Comparison of ENCODE assay signal across 12 cellular contexts in genomic region chr20:50012282-50013263, GRCh38. TPM values are rescaled to one million over a fixed set of nuclear protein-coding genes. Genes with fewer than 3 reads are reported as not detected.
A peak's percentile ranks its signal among the peaks of the same experiment; 100 is the strongest.
DNase-seq lines count a peak whose midpoint lies in the region; ATAC-seq lines count a peak whose summit lies in the region.
"Had no signal": no experiment of that assay in that cellular context is flagged by ENCODE, and none has a peak within 500 bp of the region (broad histone marks: within the 10 kb centered on the region; RNA-seq: fewer than 3 reads in every experiment).

No MANE protein-coding gene starts in this region.

- H4K8ac ChIP-seq in trophoblast cell (ENCODE audit: low read depth, low read length) = peak overlapping the region; percentile 2

- H3K27ac Mint-ChIP-seq in activated CD8-positive, alpha-beta T cell treated with anti-CD3 and anti-CD28 coated beads, Interleukin-2, amount 10 ng/mL, durations not matched to agents 7 days and 5 days = peak overlapping the region; percentile 37
- H3K27ac Mint-ChIP-seq: HFFc6 had no signal

- POLR2A ChIA-PET in activated CD8-positive, alpha-beta T cell treated with anti-CD3 and anti-CD28 coated beads, Interleukin-2, amount 10 ng/mL, durations not matched to agents 7 days and 5 days (lab: Charles Lee) = no interaction called here

- no peak overlapping the region for H2AFZ ChIP-seq in trophoblast cell (ENCODE audit: insufficient read depth, low read length, poor library complexity)

- no peaks in the 10 kb centered on the region for H3K9me3 Mint-ChIP-seq in activated CD8-positive, alpha-beta T cell treated with anti-CD3 and anti-CD28 coated beads, Interleukin-2, amount 10 ng/mL, durations not matched to agents 7 days and 5 days (ENCODE audit: insufficient read depth)
- H3K9me3 Mint-ChIP-seq: HFFc6 had no signal

- H3K79me1 ChIP-seq in trophoblast cell (ENCODE audit: low read length) = peaks cover 41% of the 10 kb centered on the region

- H3K27me3 Mint-ChIP-seq in activated CD8-positive, alpha-beta T cell treated with anti-CD3 and anti-CD28 coated beads, Interleukin-2, amount 10 ng/mL, durations not matched to agents 7 days and 5 days (ENCODE audit: low read depth) = peaks cover 4% of the 10 kb centered on the region

- no peak overlapping the region for H3K4me3 Mint-ChIP-seq in activated CD8-positive, alpha-beta T cell treated with anti-CD3 and anti-CD28 coated beads, Interleukin-2, amount 10 ng/mL, durations not matched to agents 7 days and 5 days
- H3K4me3 Mint-ChIP-seq: HFFc6 had no signal

- ATAC-seq in activated CD8-positive, alpha-beta T cell treated with anti-CD3 and anti-CD28 coated beads, Interleukin-2, amount 10 ng/mL, durations not matched to agents 7 days and 5 days = peak; percentile 48

- no peak overlapping the region for H3K9ac ChIP-seq in trophoblast cell (ENCODE audit: low read length)

- peak overlapping the region; percentile 34 for H3K14ac ChIP-seq in trophoblast cell (ENCODE audit: low read length)

- H3K27ac ChIP-seq in trophoblast cell (ENCODE audit: low read depth, low read length) = peak overlapping the region; percentile 15
- H3K27ac ChIP-seq: brain microvascular endothelial cell had no signal

- DNase-seq in NCI-H146 (lab: John Stamatoyannopoulos, UW) (peak; percentile 48), NCI-H146 treated with DMSO at 0.1 percent for 48 hours (lab: John Stamatoyannopoulos, UW; ENCODE audit: unreplicated experiment) (no peak), KG1 (lab: John Stamatoyannopoulos, UW) (peak; percentile 52), trophoblast cell (no peak), SW480 (ENCODE audit: low spot score) (no peak)
- DNase-seq in activated CD8-positive, alpha-beta T cell treated with anti-CD3 and anti-CD28 coated beads, Interleukin-2, amount 10 ng/mL, durations not matched to agents 7 days and 5 days = no peak
- no peak for DNase-seq in effector CD8-positive, alpha-beta T cell (lab: John Stamatoyannopoulos, UW)
- DNase-seq in activated naive CD4-positive, alpha-beta T cell treated with Interleukin-2 at 50 U/mL for 16 hours = no peak
- DNase-seq: 8988T, brain microvascular endothelial cell, HFFc6, NCI-H1930 had no signal

- H3K79me2 ChIP-seq in trophoblast cell (ENCODE audit: control insufficient read depth, insufficient read depth, low read length, poor library complexity) = peaks cover 3% of the 10 kb centered on the region

- H2BK5ac ChIP-seq in trophoblast cell (ENCODE audit: low read depth, low read length, poor library complexity) = no peak overlapping the region

- no peaks in the 10 kb centered on the region for H3K36me3 Mint-ChIP-seq in activated CD8-positive, alpha-beta T cell treated with anti-CD3 and anti-CD28 coated beads, Interleukin-2, amount 10 ng/mL, durations not matched to agents 7 days and 5 days (ENCODE audit: low read depth)

- H2BK12ac ChIP-seq in trophoblast cell (ENCODE audit: low read length) = peak overlapping the region; percentile 51

- peak overlapping the region; percentile 48 for H4K91ac ChIP-seq in trophoblast cell (ENCODE audit: low read depth, low read length)

- H3K18ac ChIP-seq in trophoblast cell (ENCODE audit: low read length) = no peak overlapping the region

- H3K23ac ChIP-seq in trophoblast cell (ENCODE audit: low read length) = no peak overlapping the region

- CTCF ChIA-PET in activated CD8-positive, alpha-beta T cell treated with anti-CD3 and anti-CD28 coated beads, Interleukin-2, amount 10 ng/mL, durations not matched to agents 7 days and 5 days (lab: Charles Lee) = interaction anchor here (0.7 to 3.3 kb wide), 6 partner anchors 23 to 166 kb away, joined by 3 to 27 read pairs (median 6); no protein-coding TSS in a partner anchor

- no peak overlapping the region for H3K4me2 ChIP-seq in trophoblast cell (ENCODE audit: low read length)

- H4K12ac ChIP-seq in trophoblast cell (ENCODE audit: low read depth, low read length) = no peak overlapping the region

- no peaks in the 10 kb centered on the region for H3K27me3 ChIP-seq in trophoblast cell (ENCODE audit: insufficient read depth, low read length)
- H3K27me3 ChIP-seq: brain microvascular endothelial cell had no signal

- H3K9me3 ChIP-seq in trophoblast cell (ENCODE audit: insufficient read depth, low read depth, low read length) = no peaks in the 10 kb centered on the region

- H3K4me1 Mint-ChIP-seq in activated CD8-positive, alpha-beta T cell treated with anti-CD3 and anti-CD28 coated beads, Interleukin-2, amount 10 ng/mL, durations not matched to agents 7 days and 5 days (ENCODE audit: low read depth) = peaks cover 14% of the 10 kb centered on the region

- H2AK5ac ChIP-seq in trophoblast cell (ENCODE audit: low read length) = peak overlapping the region; percentile 52

- no peak overlapping the region for H3K4ac ChIP-seq in trophoblast cell (ENCODE audit: low read depth, low read length)

- WGBS in trophoblast cell (ENCODE audit: extremely low coverage, insufficient coverage, insufficient read length) = no CpG with 5 or more reads among the region's 12 CpGs

- peaks cover 45 to 57% of the 10 kb centered on the region in 2 experiments for H3K4me1 ChIP-seq in trophoblast cell (ENCODE audit: control insufficient read depth in 1 of 2, insufficient read depth in 2 of 2, low read length in 2 of 2)

- no peak overlapping the region for H3K4me3 ChIP-seq in trophoblast cell (ENCODE audit: low read depth, low read length)

- no peak overlapping the region for H2BK120ac ChIP-seq in trophoblast cell (ENCODE audit: insufficient read depth, low read length, poor library complexity)

- H3K36me3 ChIP-seq in trophoblast cell (ENCODE audit: control insufficient read depth in 1 of 2, insufficient read depth in 2 of 2, low read length in 2 of 2) = no peaks in the 10 kb centered on the region
- H3K36me3 ChIP-seq: brain microvascular endothelial cell had no signal

RNA-seq across cellular contexts. Expression of gene SNAI1, which starts 29.8 kb away (rescaled TPM):
- total RNA-seq in activated CD8-positive, alpha-beta T cell treated with anti-CD3 and anti-CD28 coated beads, Interleukin-2, amount 10 ng/mL, durations not matched to agents 7 days and 5 days = under 1 TPM; 0.37 to 0.47 TPM
- 74.2 and 76.9 TPM in 2 replicates for polyA plus RNA-seq in trophoblast cell (2013)

Comparison
In these comparisons a context has a peak if more than half of its experiments do, and no peak if none do; other contexts are left out.
1. DNase-seq: peak in NCI-H146 (single experiment) and KG1 (single experiment); none in NCI-H146 treated with DMSO at 0.1 percent for 48 hours (single experiment), activated CD8-positive, alpha-beta T cell treated with anti-CD3 and anti-CD28 coated beads, Interleukin-2, amount 10 ng/mL, durations not matched to agents 7 days and 5 days (single experiment), trophoblast cell (0 of 2), effector CD8-positive, alpha-beta T cell (single experiment), SW480 (single experiment) and activated naive CD4-positive, alpha-beta T cell treated with Interleukin-2 at 50 U/mL for 16 hours (single experiment).